1 cellular context compared by ENCODE assay signal in the genomic region with DNA sequence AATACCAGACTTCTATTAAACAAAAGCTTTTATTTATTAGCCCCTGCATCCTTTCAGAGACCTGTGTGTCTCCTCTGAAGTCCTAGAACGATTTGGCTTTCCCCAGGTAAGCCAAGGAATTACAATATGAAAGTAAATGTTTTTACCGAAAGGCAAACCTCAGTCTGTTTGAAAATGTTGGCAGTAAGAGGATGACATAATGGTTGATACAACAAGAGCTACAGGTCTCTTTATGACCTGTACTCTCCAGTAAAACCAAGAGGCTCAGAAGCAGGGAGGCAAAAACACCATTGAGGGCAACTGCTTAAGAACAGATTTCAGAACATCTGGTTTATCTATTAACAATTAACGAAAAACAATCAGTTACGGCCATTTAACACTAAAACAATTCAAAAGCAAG.
TF ChIP-seq lines count a peak whose summit lies in the region.

No MANE protein-coding gene starts in this region.

TF ChIP-seq in GM23338, 12 proteins besides CTCF, POLR2A, EP300 and RAD21 (continued from another document):
- TF ChIP-seq, protein P1, sequence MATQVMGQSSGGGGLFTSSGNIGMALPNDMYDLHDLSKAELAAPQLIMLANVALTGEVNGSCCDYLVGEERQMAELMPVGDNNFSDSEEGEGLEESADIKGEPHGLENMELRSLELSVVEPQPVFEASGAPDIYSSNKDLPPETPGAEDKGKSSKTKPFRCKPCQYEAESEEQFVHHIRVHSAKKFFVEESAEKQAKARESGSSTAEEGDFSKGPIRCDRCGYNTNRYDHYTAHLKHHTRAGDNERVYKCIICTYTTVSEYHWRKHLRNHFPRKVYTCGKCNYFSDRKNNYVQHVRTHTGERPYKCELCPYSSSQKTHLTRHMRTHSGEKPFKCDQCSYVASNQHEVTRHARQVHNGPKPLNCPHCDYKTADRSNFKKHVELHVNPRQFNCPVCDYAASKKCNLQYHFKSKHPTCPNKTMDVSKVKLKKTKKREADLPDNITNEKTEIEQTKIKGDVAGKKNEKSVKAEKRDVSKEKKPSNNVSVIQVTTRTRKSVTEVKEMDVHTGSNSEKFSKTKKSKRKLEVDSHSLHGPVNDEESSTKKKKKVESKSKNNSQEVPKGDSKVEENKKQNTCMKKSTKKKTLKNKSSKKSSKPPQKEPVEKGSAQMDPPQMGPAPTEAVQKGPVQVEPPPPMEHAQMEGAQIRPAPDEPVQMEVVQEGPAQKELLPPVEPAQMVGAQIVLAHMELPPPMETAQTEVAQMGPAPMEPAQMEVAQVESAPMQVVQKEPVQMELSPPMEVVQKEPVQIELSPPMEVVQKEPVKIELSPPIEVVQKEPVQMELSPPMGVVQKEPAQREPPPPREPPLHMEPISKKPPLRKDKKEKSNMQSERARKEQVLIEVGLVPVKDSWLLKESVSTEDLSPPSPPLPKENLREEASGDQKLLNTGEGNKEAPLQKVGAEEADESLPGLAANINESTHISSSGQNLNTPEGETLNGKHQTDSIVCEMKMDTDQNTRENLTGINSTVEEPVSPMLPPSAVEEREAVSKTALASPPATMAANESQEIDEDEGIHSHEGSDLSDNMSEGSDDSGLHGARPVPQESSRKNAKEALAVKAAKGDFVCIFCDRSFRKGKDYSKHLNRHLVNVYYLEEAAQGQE (IDR thresholded peaks at IDR 0.05; ENCODE audit: unreplicated experiment): no peak
- TF ChIP-seq JUNB (IDR thresholded peaks at IDR 0.05; ENCODE audit: unreplicated experiment): no peak
